In genomic region chr3:69122398-69122797, GRCh38 we compare ENCODE assay signal across 25 cellular contexts. TPM values are rescaled to one million over a fixed set of nuclear protein-coding genes. Genes with fewer than 3 reads are reported as not detected.
DNase-seq lines count a peak whose midpoint lies in the region; ATAC-seq, FAIRE-seq and TF ChIP-seq lines count a peak whose summit lies in the region.
"Had no signal": no experiment of that assay in that cellular context is flagged by ENCODE, and none has a peak within 500 bp of the region (broad histone marks: within the 10 kb centered on the region; RNA-seq: fewer than 3 reads in every experiment).

TSS of gene LMOD3 (minus strand) at chr3:69122595. CDS start at chr3:69122386, 209 bp downstream.

- no TSS peak for BruUV-seq in HepG2 (replicated peaks; lab: Mats Ljungman, UMichigan)

- H3K36me3 Mint-ChIP-seq in osteocyte (ENCODE audit: unreplicated experiment), result no peaks in the 10 kb centered on the region
- H3K36me3 Mint-ChIP-seq: activated naive CD4-positive, alpha-beta T cell treated with anti-CD3 and anti-CD28 coated beads, Interleukin-2, amount 10 ng/mL, durations not matched to agents 7 days and 5 days; naive B cell; type B pancreatic cell had no signal

- H2AK5ac ChIP-seq in neuronal stem cell (ENCODE audit: low read depth, low read length), result no peak within 1 kb of the TSS

- CTCF ChIA-PET in HepG2 (lab: Yijun Ruan, JAX; ENCODE audit: low intra/inter-chr PET ratio, low total read pairs), result interaction anchor here (2.4 kb wide), 1 partner anchor 184 kb away, joined by 18 read pairs; no protein-coding TSS in a partner anchor

- H2BK15ac ChIP-seq in neuronal stem cell (ENCODE audit: low read length), result no peak within 1 kb of the TSS

- H3K4me3 Mint-ChIP-seq in osteocyte (ENCODE audit: unreplicated experiment), result no peak within 1 kb of the TSS
- H3K4me3 Mint-ChIP-seq: activated naive CD4-positive, alpha-beta T cell treated with anti-CD3 and anti-CD28 coated beads, Interleukin-2, amount 10 ng/mL, durations not matched to agents 7 days and 5 days; central memory CD8-positive, alpha-beta T cell; naive B cell; stimulated activated naive CD8-positive, alpha-beta T cell treated with anti-CD3 and anti-CD28 coated beads, Interleukin-15, Interleukin-2, amounts not matched to agents 100 ng/mL and 50 ng/mL, for 24 hours; type B pancreatic cell had no signal

- no peaks in the 10 kb centered on the region for H3K79me2 ChIP-seq in HepG2 (ENCODE audit: insufficient read depth, low read length)

- no peak within 1 kb of the TSS for H3K4ac ChIP-seq in neuronal stem cell (ENCODE audit: low read length)

- H3K79me1 ChIP-seq in neuronal stem cell (ENCODE audit: low read depth, low read length), result no peaks in the 10 kb centered on the region

- TF ChIP-seq CTCF in HepG2 (CRISPR knock-in tag; IDR thresholded peaks at IDR 0.05) (no peak), right lobe of liver (IDR thresholded peaks at IDR 0.05) (no peak), heart right ventricle (IDR thresholded peaks at IDR 0.05) (no peak), osteocyte (IDR thresholded peaks at IDR 0.05) (no peak)

- H3K4me1 ChIP-seq in HepG2 (ENCODE audit: insufficient read depth, low read length), result no peaks in the 10 kb centered on the region
- H3K4me1 ChIP-seq in right lobe of liver, result no peaks in the 10 kb centered on the region
- H3K4me1 ChIP-seq in heart right ventricle, result peaks cover 0 to 10% (median 6%) of the 10 kb centered on the region in 9 donors
- peaks cover 0 to 3% of the 10 kb centered on the region in 2 donors for H3K4me1 ChIP-seq in neuronal stem cell (ENCODE audit: control insufficient read depth in 2 of 2, insufficient read depth in 1 of 2, low read depth in 1 of 2, low read length in 2 of 2)
- H3K4me1 ChIP-seq: SJSA1 had no signal

- H3K27me3 ChIP-seq in HepG2 (ENCODE audit: control insufficient read depth in 1 of 2, insufficient read depth in 2 of 2, low read length in 2 of 2) (no peaks in the 10 kb centered on the region), right lobe of liver (no peaks in the 10 kb centered on the region), heart right ventricle (no peaks in the 10 kb centered on the region), neuronal stem cell (ENCODE audit: control insufficient read depth in 3 of 3, insufficient read depth in 3 of 3, low read depth in 1 of 3, low read length in 3 of 3) (no peaks in the 10 kb centered on the region)

- H4K8ac ChIP-seq in neuronal stem cell (ENCODE audit: low read depth, low read length), result no peak within 1 kb of the TSS

- TF ChIP-seq EP300 in HepG2 (IDR thresholded peaks at IDR 0.05; ENCODE audit: low read depth in 2 of 2, low read length in 2 of 2) (no peak), HepG2 (CRISPR knock-in tag; IDR thresholded peaks at IDR 0.05; ENCODE audit: borderline replicate concordance) (no peak)

- DNase-seq in HepG2 (ENCODE audit: low spot score) (no peak), right lobe of liver (no peak), heart right ventricle (peak in 1 of 2 donors; percentile 50), neuronal stem cell (ENCODE audit: low spot score) (no peak), nucleus accumbens (lab: John Stamatoyannopoulos, UW) (no peak), putamen (ENCODE audit: low spot score) (no peak), osteocyte (ENCODE audit: extremely low spot score, unreplicated experiment) (no peak)
- DNase-seq in NK-92 treated with Interleukin-12 subunit alpha and Interleukin-12 subunit beta, amount 100 ng/mL, for 24 hours (lab: John Stamatoyannopoulos, UW), result no peak
- DNase-seq: activated CD4-positive, alpha-beta T cell treated with anti-CD3 and anti-CD28 coated beads, Interleukin-2, amount 50 U/mL, for 48 hours; activated naive CD4-positive, alpha-beta T cell treated with anti-CD3 and anti-CD28 coated beads, Interleukin-2, amount 10 ng/mL, durations not matched to agents 7 days and 5 days; activated T-cell treated with anti-CD3 and anti-CD28 coated beads for 4 hours; aorta; effector memory CD4-positive, alpha-beta T cell; naive B cell; NCI-H774; PC-3 had no signal

- H4K91ac ChIP-seq in neuronal stem cell (ENCODE audit: low read depth, low read length, poor library complexity), result no peak within 1 kb of the TSS

- no peak within 1 kb of the TSS for H2BK5ac ChIP-seq in neuronal stem cell (ENCODE audit: low read length)

- H3K9ac ChIP-seq in HepG2 (ENCODE audit: insufficient read depth, low read depth, low read length) (no peak within 1 kb of the TSS), neuronal stem cell (ENCODE audit: low read depth, low read length, poor library complexity) (no peak within 1 kb of the TSS)

- H3K9me3 Mint-ChIP-seq in osteocyte (ENCODE audit: unreplicated experiment), result no peaks in the 10 kb centered on the region
- H3K9me3 Mint-ChIP-seq: activated naive CD4-positive, alpha-beta T cell treated with anti-CD3 and anti-CD28 coated beads, Interleukin-2, amount 10 ng/mL, durations not matched to agents 7 days and 5 days; central memory CD8-positive, alpha-beta T cell; naive B cell; stimulated activated naive CD8-positive, alpha-beta T cell treated with anti-CD3 and anti-CD28 coated beads, Interleukin-15, Interleukin-2, amounts not matched to agents 100 ng/mL and 50 ng/mL, for 24 hours; type B pancreatic cell had no signal

- no peak within 1 kb of the TSS for H2BK12ac ChIP-seq in neuronal stem cell (ENCODE audit: low read length)

- H2BK120ac ChIP-seq in neuronal stem cell (ENCODE audit: low read depth, low read length), result no peak within 1 kb of the TSS

- H3K18ac ChIP-seq in neuronal stem cell (ENCODE audit: low read length), result no peak within 1 kb of the TSS

- peaks cover 3% of the 10 kb centered on the region for H3K4me1 Mint-ChIP-seq in osteocyte (ENCODE audit: unreplicated experiment)
- H3K4me1 Mint-ChIP-seq: activated naive CD4-positive, alpha-beta T cell treated with anti-CD3 and anti-CD28 coated beads, Interleukin-2, amount 10 ng/mL, durations not matched to agents 7 days and 5 days; central memory CD8-positive, alpha-beta T cell had no signal

- WGBS in HepG2 (ENCODE audit: low lambda C conversion rate), result 32% methylated on average over 3 of the region's 3 CpGs
- WGBS in right lobe of liver (ENCODE audit: insufficient coverage, low coverage, low lambda C conversion rate, missing lambda C conversion rate), result 69% methylated on average over 3 of the region's 3 CpGs
- WGBS in heart right ventricle, 2 donors, result 42 to 51% methylated on average over 3 of the region's 3 CpGs
- WGBS in neuronal stem cell (ENCODE audit: extremely low coverage in 2 of 2, insufficient read length in 2 of 2, insufficient replicate concordance in 1 of 2), 2 donors, result no CpG with 5 or more reads among the region's 3 CpGs

- H3K23ac ChIP-seq in neuronal stem cell (ENCODE audit: low read depth, low read length, poor library complexity), result no peak within 1 kb of the TSS

- no peak within 1 kb of the TSS; a peak in 1 of 6 replicates for H3K4me3 ChIP-seq in HepG2 (replicated peaks in 1 of 3; ENCODE audit: insufficient read depth in 1 of 3, low read depth in 2 of 3, low read length in 3 of 3)
- no peak within 1 kb of the TSS for H3K4me3 ChIP-seq in right lobe of liver
- H3K4me3 ChIP-seq in heart right ventricle, result peak within 1 kb of the TSS; percentile 20 to 58 (median 42)
- no peak within 1 kb of the TSS for H3K4me3 ChIP-seq in neuronal stem cell (ENCODE audit: low read length in 2 of 2)
- H3K4me3 ChIP-seq: SJSA1 had no signal

- TF ChIP-seq POLR2A in HepG2 (IDR thresholded peaks at IDR 0.05; ENCODE audit: insufficient read depth in 1 of 2, low read depth in 2 of 2, low read length in 2 of 2) (no peak), right lobe of liver (IDR thresholded peaks at IDR 0.05) (no peak)

- H3K27ac Mint-ChIP-seq in osteocyte (ENCODE audit: unreplicated experiment), result no peak within 1 kb of the TSS
- H3K27ac Mint-ChIP-seq: activated naive CD4-positive, alpha-beta T cell treated with anti-CD3 and anti-CD28 coated beads, Interleukin-2, amount 10 ng/mL, durations not matched to agents 7 days and 5 days; naive B cell; stimulated activated naive CD8-positive, alpha-beta T cell treated with anti-CD3 and anti-CD28 coated beads, Interleukin-15, Interleukin-2, amounts not matched to agents 100 ng/mL and 50 ng/mL, for 24 hours; type B pancreatic cell had no signal

- no peak within 1 kb of the TSS for H3K14ac ChIP-seq in neuronal stem cell (ENCODE audit: low read length)

- in situ Hi-C loops in HepG2 (cut with HindIII; ENCODE audit: extremely low pct_ligation_motif_present, low pct_unique_long_range_greater_than_20kb), result loop anchor here (25.0 kb wide), 1 partner anchor 540 kb away; no protein-coding TSS in a partner anchor

- no peaks in the 10 kb centered on the region for H3K9me3 ChIP-seq in HepG2 (ENCODE audit: low read length)
- no peaks in the 10 kb centered on the region for H3K9me3 ChIP-seq in right lobe of liver
- H3K9me3 ChIP-seq in heart right ventricle, result no peaks in the 10 kb centered on the region
- H3K9me3 ChIP-seq in neuronal stem cell (replicated peaks in 1 of 2; ENCODE audit: control insufficient read depth in 2 of 2, insufficient read depth in 1 of 2, low read depth in 1 of 2, low read length in 2 of 2), result no peaks in the 10 kb centered on the region
- H3K9me3 ChIP-seq: SJSA1 had no signal

- no peak for TF ChIP-seq RAD21 in HepG2 (CRISPR knock-in tag; IDR thresholded peaks at IDR 0.05)

- H2AFZ ChIP-seq in HepG2 (ENCODE audit: low read length) (no peak within 1 kb of the TSS), neuronal stem cell (ENCODE audit: low read length) (peak within 1 kb of the TSS; percentile 68)

- H4K20me1 ChIP-seq in HepG2 (ENCODE audit: insufficient read depth, low read length), result no peaks in the 10 kb centered on the region

- POLR2A ChIA-PET in HepG2 (lab: Yijun Ruan, JAX), result no interaction called here

- no peaks in the 10 kb centered on the region for H3K36me3 ChIP-seq in HepG2 (replicated peaks in 1 of 2; ENCODE audit: control insufficient read depth in 1 of 2, insufficient read depth in 2 of 2, low read length in 2 of 2)
- H3K36me3 ChIP-seq in right lobe of liver, result no peaks in the 10 kb centered on the region
- peaks cover 0 to 6% (median 0%) of the 10 kb centered on the region in 9 donors for H3K36me3 ChIP-seq in heart right ventricle
- H3K36me3 ChIP-seq in neuronal stem cell (replicated peaks in 1 of 2; ENCODE audit: control insufficient read depth in 2 of 2, insufficient read depth in 2 of 2, low read length in 2 of 2), result no peaks in the 10 kb centered on the region
- H3K36me3 ChIP-seq: SJSA1 had no signal

- H3K27ac ChIP-seq in HepG2 (ENCODE audit: extremely low read length, insufficient read depth, low read length) (no peak within 1 kb of the TSS), right lobe of liver (no peak within 1 kb of the TSS), heart right ventricle (peak within 1 kb of the TSS; percentile 47 to 88 (median 73)), neuronal stem cell (replicated peaks; ENCODE audit: low read length) (no peak within 1 kb of the TSS)
- H3K27ac ChIP-seq: C4-2B, SJSA1 had no signal

- H3K4me2 ChIP-seq in HepG2 (ENCODE audit: low read depth, low read length), result 0 out of 2 replicates have a peak within 1 kb of the TSS, but pooled peaks have one; percentile 19
- no peak within 1 kb of the TSS for H3K4me2 ChIP-seq in neuronal stem cell (ENCODE audit: insufficient read depth, low read length, poor library complexity, severe bottlenecking)

- no peak for ATAC-seq in HepG2
- ATAC-seq in right lobe of liver, result no peak
- peak; percentile 67 to 92 (median 88) for ATAC-seq in heart right ventricle
- ATAC-seq: PC-3 had no signal

- peaks cover 7% of the 10 kb centered on the region for H3K27me3 Mint-ChIP-seq in osteocyte (ENCODE audit: unreplicated experiment)
- H3K27me3 Mint-ChIP-seq: central memory CD8-positive, alpha-beta T cell; stimulated activated naive CD8-positive, alpha-beta T cell treated with anti-CD3 and anti-CD28 coated beads, Interleukin-15, Interleukin-2, amounts not matched to agents 100 ng/mL and 50 ng/mL, for 24 hours; type B pancreatic cell had no signal

- intact Hi-C loops in HepG2 (cut with micrococcal nuclease; ENCODE audit: unreplicated experiment) (loop anchor here (5.0 kb wide), 1 partner anchor 290 kb away; no protein-coding TSS in a partner anchor), right lobe of liver (cut with DNase I) (no loop called here), heart right ventricle (cut with DNase I) (loop anchor here in 2 of 10 donors (5.0 kb wide), 1 partner anchor 40 kb away; the partner anchor contains the start of genes ARL6IP5 (in 2 of the 2) and UBA3 (in 2 of the 2))

- FAIRE-seq in HepG2 (lab: Jason Lieb, UNC), result no peak
- FAIRE-seq: A204.1 had no signal

RNA-seq across cellular contexts. Expression of gene LMOD3, which starts in this region (rescaled TPM):
- total RNA-seq in HepG2 (2016; rRNA removed; fragmentation: Illumina TruSeq; extraction: Trizol) (not detected in 2 replicates), right lobe of liver (under 1 TPM in 3 of 6 experiments, not detected in 3; 0.07 to 0.25 (median 0.13) TPM), heart right ventricle (100 to 1,000 TPM; 122 to 240 (median 188) TPM), osteocyte (not detected in 2 replicates)
- not detected in 2 replicates for total RNA-seq in HepG2 (2016; cell fraction: cytosol; rRNA removed; fragmentation: Illumina TruSeq; extraction: Trizol; ENCODE audit: low read depth)
- not detected in 2 replicates for total RNA-seq in HepG2 (2016; cell fraction: insoluble cytoplasmic fraction; rRNA removed; fragmentation: Illumina TruSeq; extraction: Trizol)
- not detected in 2 replicates for total RNA-seq in HepG2 (2016; cell fraction: membrane; rRNA removed; fragmentation: Illumina TruSeq; extraction: Trizol)
- not detected in 2 replicates for total RNA-seq in HepG2 (2016; cell fraction: nucleus; rRNA removed; fragmentation: Illumina TruSeq; extraction: Trizol)
- polyA plus RNA-seq in HepG2 (2011; rRNA removed) (not detected in 2 replicates), heart right ventricle (10 to 100 TPM; 28.6 to 96.1 TPM)
- polyA plus RNA-seq in HepG2 (2011; cell fraction: cytosol; rRNA removed), result not detected in 2 replicates
- polyA plus RNA-seq in HepG2 (2011; cell fraction: nucleus; rRNA removed), result not detected in 2 replicates
- polyA plus RNA-seq in HepG2 (2012), result not detected in 2 replicates
- polyA plus RNA-seq in HepG2 (2016; cell fraction: cytosol; fragmentation: Illumina TruSeq; extraction: Trizol; ENCODE audit: low read depth), result not detected in 2 replicates
- polyA plus RNA-seq in HepG2 (2016; cell fraction: insoluble cytoplasmic fraction; fragmentation: Illumina TruSeq; extraction: Trizol; ENCODE audit: low read depth), result not detected in 2 replicates
- not detected in 2 replicates for polyA plus RNA-seq in HepG2 (2016; cell fraction: membrane; fragmentation: Illumina TruSeq; extraction: Trizol; ENCODE audit: low read depth)
- not detected in 2 replicates for polyA plus RNA-seq in HepG2 (2016; cell fraction: nucleus; fragmentation: Illumina TruSeq; extraction: Trizol; ENCODE audit: insufficient read depth, low read depth)
- polyA minus RNA-seq in HepG2 (2011; rRNA and poly(A)+ RNA removed; ENCODE audit: low replicate concordance), result not detected in 2 replicates
- not detected in 2 replicates for polyA minus RNA-seq in HepG2 (2011; cell fraction: cytosol; rRNA and poly(A)+ RNA removed)
- polyA minus RNA-seq in HepG2 (2011; cell fraction: nucleus; rRNA and poly(A)+ RNA removed), result not detected in 2 replicates
- polyA plus RNA-seq in neuronal stem cell (2013, experiment 1 of 2), result not detected
- not detected for polyA plus RNA-seq in neuronal stem cell (2013, experiment 2 of 2)
- total RNA-seq: lung microvascular endothelial cell; PC-3; renal cortical epithelial cell; SJSA1; T-helper 2 cell treated with Interferon-gamma antibody and Interleukin-4, amounts not matched to agents 100 ng/mL and 5 ng/mL, for 36 hours had no signal
- polyA plus RNA-seq: aorta had no signal

Comparison
In these comparisons a context has a peak if more than half of its experiments do, and no peak if none do; other contexts are left out.
1. RNA of gene LMOD3 (total RNA-seq): 122 to 240 TPM in heart right ventricle; 0.07 to 0.25 TPM in right lobe of liver, not detected in HepG2 and not detected in osteocyte; every median in the first group is over 10 times any median in the second.
2. RNA of gene LMOD3 (polyA plus RNA-seq): 28.6 to 96.1 TPM in heart right ventricle; not detected in HepG2; every median in the first group is over 10 times any median in the second.
3. ATAC-seq: peak in heart right ventricle (8 of 8); none in HepG2 (single experiment) and right lobe of liver (0 of 4).
4. H3K27ac ChIP-seq: peak in heart right ventricle (10 of 10); none in HepG2 (single experiment), right lobe of liver (0 of 3) and neuronal stem cell (single experiment).
5. H3K4me3 ChIP-seq: peak in heart right ventricle (10 of 10); none in HepG2 (0 of 3), right lobe of liver (0 of 3) and neuronal stem cell (0 of 2).